Comparison of ENCODE assay signal across 21 cellular contexts in genomic region chr1:162946701-162947100, GRCh38.
A peak's percentile ranks its signal among the peaks of the same experiment; 100 is the strongest.
DNase-seq lines count a peak whose midpoint lies in the region; TF ChIP-seq lines count a peak whose summit lies in the region.
"Had no signal": no experiment of that assay in that cellular context is flagged by ENCODE, and none has a peak within 500 bp of the region (broad histone marks: within the 10 kb centered on the region; RNA-seq: fewer than 3 reads in every experiment).

No MANE protein-coding gene starts in this region.

- in situ Hi-C loops in astrocyte of the cerebellum (cut with HindIII; ENCODE audit: low sequenced_read_pairs): no loop called here

- TF ChIP-seq CTCF in astrocyte of the cerebellum (IDR thresholded peaks at IDR 0.05; ENCODE audit: low read depth, low read length, missing control alignments): no peak

- DNase-seq in amniotic epithelial cell (ENCODE audit: low read depth) (peak; percentile 62), astrocyte of the cerebellum (ENCODE audit: low read depth) (peak; percentile 49), myocyte (ENCODE audit: low read depth) (peak; percentile 76), NCI-H1436 treated with DMSO at 0.1 percent for 48 hours (lab: John Stamatoyannopoulos, UW) (no peak), globus pallidus (ENCODE audit: low spot score) (no peak), T-helper 1 cell (no peak)
- DNase-seq: ACHN; BE2C; C1 segment of cervical spinal cord; CD4-positive, CD25-positive, alpha-beta regulatory T cell; CD8-positive, alpha-beta memory T cell; COR-L47; DMS 273 treated with DMSO at 0.1 percent for 48 hours; DMS53; DND-41; EL; H7; HFFc6; IMR-90 had no signal

- no peak overlapping the region for H3K4me3 ChIP-seq in astrocyte of the cerebellum (ENCODE audit: low read depth, low read length)
- H3K4me3 ChIP-seq: GM12878, GM23338 had no signal

Comparison
In these comparisons a context has a peak if more than half of its experiments do, and no peak if none do; other contexts are left out.
1. DNase-seq: peak in amniotic epithelial cell (single experiment), astrocyte of the cerebellum (single experiment) and myocyte (single experiment); none in NCI-H1436 treated with DMSO at 0.1 percent for 48 hours (single experiment), globus pallidus (single experiment) and T-helper 1 cell (0 of 5).